In genomic region chr9:28671000-28671399, GRCh38 we compare ENCODE assay signal across 20 cellular contexts.
A peak's percentile ranks its signal among the peaks of the same experiment; 100 is the strongest.
DNase-seq lines count a peak whose midpoint lies in the region; ATAC-seq, FAIRE-seq and TF ChIP-seq lines count a peak whose summit lies in the region.
"Had no signal": no experiment of that assay in that cellular context is flagged by ENCODE, and none has a peak within 500 bp of the region (broad histone marks: within the 10 kb centered on the region; RNA-seq: fewer than 3 reads in every experiment).

No MANE protein-coding gene starts in this region.

- H3K36me3 Mint-ChIP-seq in nephron progenitor cell (ENCODE audit: low read depth): no peaks in the 10 kb centered on the region
- H3K36me3 Mint-ChIP-seq: CD8-positive, alpha-beta T cell had no signal

- H4K8ac ChIP-seq in H1 (ENCODE audit: extremely low read depth, insufficient read depth, low read length): no peak overlapping the region

- POLR2A ChIA-PET in SK-N-SH (lab: Yijun Ruan, JAX) (no interaction called here), H1 (lab: Charles Lee; ENCODE audit: partially characterized antibody) (no interaction called here)

- H3K9me3 Mint-ChIP-seq in nephron progenitor cell: no peaks in the 10 kb centered on the region
- H3K9me3 Mint-ChIP-seq: CD8-positive, alpha-beta T cell had no signal

- no peak overlapping the region for H3K14ac ChIP-seq in H1 (ENCODE audit: insufficient read length)

- H3K9ac ChIP-seq in SK-N-SH: no peak overlapping the region
- no peak overlapping the region for H3K9ac ChIP-seq in H1 (replicated peaks in 1 of 4; ENCODE audit: extremely low read depth in 1 of 4, low read depth in 3 of 4, low read length in 3 of 4)
- H3K9ac ChIP-seq in GM23248: no peak overlapping the region
- H3K9ac ChIP-seq: BLaER1 treated with 17β-estradiol and CSF1 and Interleukin-3, amounts not matched to agents 10 nM and 100 nM had no signal

- peak; percentile 42 for FAIRE-seq in H1 (lab: Jason Lieb, UNC)
- FAIRE-seq: A549, G401.6, GM12891 had no signal

- H2BK12ac ChIP-seq in H1 (ENCODE audit: low read depth, low read length): no peak overlapping the region

- H3F3A ChIP-seq in SK-N-SH (replicated peaks; ENCODE audit: insufficient read depth) (no peaks in the 10 kb centered on the region), GM23248 (ENCODE audit: insufficient read depth) (no peaks in the 10 kb centered on the region)

- no peak overlapping the region for H3K18ac ChIP-seq in H1 (ENCODE audit: extremely low read depth, low read length)

- H2BK5ac ChIP-seq in H1 (ENCODE audit: low read depth, low read length): no peak overlapping the region

- no peak for TF ChIP-seq EP300 in SK-N-SH (IDR thresholded peaks at IDR 0.05; ENCODE audit: borderline replicate concordance in 1 of 2, low read depth in 1 of 2, low read length in 1 of 2)
- no peak for TF ChIP-seq EP300 in H1 (IDR thresholded peaks at IDR 0.05; ENCODE audit: borderline replicate concordance in 1 of 2, low read depth in 2 of 2, low read length in 2 of 2)

- H3K4me1 Mint-ChIP-seq in nephron progenitor cell: no peaks in the 10 kb centered on the region
- H3K4me1 Mint-ChIP-seq: B cell had no signal

- no peaks in the 10 kb centered on the region for H3K36me3 ChIP-seq in SK-N-SH (replicated peaks in 1 of 2; ENCODE audit: control insufficient read depth in 1 of 2, insufficient read depth in 2 of 2, low read length in 1 of 2)
- H3K36me3 ChIP-seq in H1 (ENCODE audit: control insufficient read depth in 2 of 4, insufficient read depth in 4 of 4, low read length in 3 of 4): no peaks in the 10 kb centered on the region
- H3K36me3 ChIP-seq in GM23248 (ENCODE audit: low read depth): no peaks in the 10 kb centered on the region
- H3K36me3 ChIP-seq: BLaER1 treated with 17β-estradiol and CSF1 and Interleukin-3, amounts not matched to agents 10 nM and 100 nM had no signal

- H2AFZ ChIP-seq in SK-N-SH (ENCODE audit: low read depth): no peak overlapping the region
- H2AFZ ChIP-seq in H1 (ENCODE audit: low read length): no peak overlapping the region
- H2AFZ ChIP-seq in GM23248: no peak overlapping the region

- H3K23ac ChIP-seq in H1 (ENCODE audit: insufficient read length): no peak overlapping the region

- H3K9me2 ChIP-seq in SK-N-SH (peaks cover 3% of the 10 kb centered on the region; the same call in 1 of the 2 replicates), GM23248 (ENCODE audit: insufficient read depth) (no peaks in the 10 kb centered on the region)

- H3K27ac ChIP-seq in SK-N-SH (ENCODE audit: low read depth in 2 of 2, low read length in 1 of 2) (no peak overlapping the region), H1 (ENCODE audit: low read depth, low read length) (no peak overlapping the region), GM23248 (no peak overlapping the region)
- H3K27ac ChIP-seq: 22Rv1; A549; BLaER1 treated with 17β-estradiol and CSF1 and Interleukin-3, amounts not matched to agents 10 nM and 100 nM; C4-2B had no signal

- H3K4me1 ChIP-seq in SK-N-SH (ENCODE audit: control insufficient read depth in 1 of 2, insufficient read depth in 2 of 2, low read depth in 1 of 2, low read length in 1 of 2) (no peaks in the 10 kb centered on the region; a peak in 1 of 4 replicates), H1 (replicated peaks in 1 of 4; ENCODE audit: control insufficient read depth in 3 of 4, insufficient read depth in 4 of 4, low read length in 3 of 4) (no peaks in the 10 kb centered on the region), GM23248 (ENCODE audit: insufficient read depth) (no peaks in the 10 kb centered on the region)
- H3K4me1 ChIP-seq: A549, Caco-2 had no signal

- CTCF ChIA-PET in SK-N-SH (lab: Yijun Ruan, JAX): no interaction called here
- CTCF ChIA-PET in H1 (lab: Charles Lee; ENCODE audit: partially characterized antibody): no interaction called here

- H3K9me3 ChIP-seq in SK-N-SH (no peaks in the 10 kb centered on the region), H1 (ENCODE audit: insufficient read depth in 2 of 2, low read depth in 1 of 2, low read length in 1 of 2) (no peaks in the 10 kb centered on the region), GM23248 (ENCODE audit: low read depth) (peaks cover 2% of the 10 kb centered on the region)
- H3K9me3 ChIP-seq: A549; BLaER1 treated with 17β-estradiol and CSF1 and Interleukin-3, amounts not matched to agents 10 nM and 100 nM; Caco-2 had no signal

- H4K5ac ChIP-seq in H1 (ENCODE audit: insufficient read length, low read depth, low read length): no peak overlapping the region

- H3K79me2 ChIP-seq in SK-N-SH (ENCODE audit: insufficient read depth) (no peaks in the 10 kb centered on the region), H1 (ENCODE audit: control insufficient read depth in 1 of 2, insufficient read depth in 2 of 2, low read length in 2 of 2) (no peaks in the 10 kb centered on the region), GM23248 (ENCODE audit: insufficient read depth) (no peaks in the 10 kb centered on the region)

- no peak overlapping the region for H3K56ac ChIP-seq in H1 (replicated peaks; ENCODE audit: insufficient read length, low read depth, low read length)

- no peaks in the 10 kb centered on the region for H3K27me3 Mint-ChIP-seq in nephron progenitor cell (ENCODE audit: low read depth, poor library complexity)
- H3K27me3 Mint-ChIP-seq: B cell; CD4-positive, alpha-beta T cell had no signal

- in situ Hi-C loops in GM23248 (cut with MboI): no loop called here

- no peak overlapping the region for H2BK20ac ChIP-seq in H1 (ENCODE audit: low read length)

- TF ChIP-seq CTCF in SK-N-SH (IDR thresholded peaks at IDR 0.05): no peak
- no peak for TF ChIP-seq CTCF in H1 (IDR thresholded peaks at IDR 0.05; ENCODE audit: control extremely low read depth in 1 of 3, insufficient read depth in 1 of 3, low read depth in 1 of 3, low read length in 3 of 3)
- no peak for TF ChIP-seq CTCF in nephron progenitor cell (IDR thresholded peaks at IDR 0.05)

- no peak overlapping the region for H3K4me3 ChIP-seq in SK-N-SH (ENCODE audit: low read depth in 2 of 2, low read length in 1 of 2)
- no peak overlapping the region for H3K4me3 ChIP-seq in H1 (ENCODE audit: extremely low read depth in 1 of 4, insufficient read depth in 2 of 4, low read depth in 3 of 4, low read length in 4 of 4)
- no peak overlapping the region for H3K4me3 ChIP-seq in GM23248
- H3K4me3 ChIP-seq: A549; BLaER1 treated with 17β-estradiol and CSF1 and Interleukin-3, amounts not matched to agents 10 nM and 100 nM had no signal

- no peak overlapping the region for H2BK15ac ChIP-seq in H1 (ENCODE audit: low read length)

- no peak overlapping the region for H2BK120ac ChIP-seq in H1 (replicated peaks; ENCODE audit: low read depth, low read length)

- H3K4me2 ChIP-seq in SK-N-SH (no peak overlapping the region), H1 (ENCODE audit: insufficient read depth in 1 of 2, low read depth in 2 of 2, low read length in 2 of 2) (no peak overlapping the region), GM23248 (ENCODE audit: unreplicated experiment) (no peak overlapping the region)
- H3K4me2 ChIP-seq: A549; BLaER1 treated with 17β-estradiol and CSF1 and Interleukin-3, amounts not matched to agents 10 nM and 100 nM had no signal

- no peak for TF ChIP-seq RAD21 in SK-N-SH (IDR thresholded peaks at IDR 0.05; ENCODE audit: low read length)
- TF ChIP-seq RAD21 in H1 (IDR thresholded peaks at IDR 0.05 in 1 of 2, conservative IDR thresholded peaks at IDR 0.05 in 1 of 2; ENCODE audit: low read depth in 2 of 2, low read length in 2 of 2): no peak

- no peak overlapping the region for H2AK5ac ChIP-seq in H1 (ENCODE audit: low read depth, low read length)

- no peaks in the 10 kb centered on the region for H3K79me1 ChIP-seq in H1 (ENCODE audit: low read depth, low read length)

- no peak for ATAC-seq in SK-N-SH treated with all-trans-retinoic acid at 6 μM for 48 hours
- ATAC-seq: A549; CD8-positive, alpha-beta T cell had no signal

- H3K27me3 ChIP-seq in SK-N-SH (ENCODE audit: insufficient read depth): no peaks in the 10 kb centered on the region
- no peaks in the 10 kb centered on the region for H3K27me3 ChIP-seq in H1 (replicated peaks in 1 of 4; ENCODE audit: control insufficient read depth in 3 of 4, extremely low read depth in 1 of 4, insufficient read depth in 3 of 4, low read length in 3 of 4)
- H3K27me3 ChIP-seq in GM23248 (replicated peaks; ENCODE audit: insufficient read depth): no peaks in the 10 kb centered on the region
- H3K27me3 ChIP-seq: BLaER1 treated with 17β-estradiol and CSF1 and Interleukin-3, amounts not matched to agents 10 nM and 100 nM had no signal

- no peak for TF ChIP-seq POLR2A in H1 (IDR thresholded peaks at IDR 0.05; ENCODE audit: control extremely low read depth in 1 of 2, low read depth in 2 of 2, low read length in 2 of 2)

- H3K27ac Mint-ChIP-seq in nephron progenitor cell: no peak overlapping the region
- H3K27ac Mint-ChIP-seq: B cell; CD4-positive, alpha-beta T cell; CD8-positive, alpha-beta T cell had no signal

- H4K91ac ChIP-seq in H1 (replicated peaks; ENCODE audit: insufficient read length, low read length): no peak overlapping the region

- H4K20me1 ChIP-seq in SK-N-SH (ENCODE audit: insufficient read depth): no peaks in the 10 kb centered on the region
- no peaks in the 10 kb centered on the region for H4K20me1 ChIP-seq in H1 (replicated peaks in 1 of 2; ENCODE audit: control insufficient read depth in 1 of 2, insufficient read depth in 2 of 2, low read length in 2 of 2)
- no peaks in the 10 kb centered on the region for H4K20me1 ChIP-seq in GM23248 (ENCODE audit: insufficient read depth)
- H4K20me1 ChIP-seq: BLaER1 treated with 17β-estradiol and CSF1 and Interleukin-3, amounts not matched to agents 10 nM and 100 nM had no signal

- 65% methylated on average over 3 of the region's 3 CpGs for WGBS in SK-N-SH (ENCODE audit: low lambda C conversion rate)
- WGBS in H1 (ENCODE audit: extremely low coverage in 1 of 2, insufficient coverage in 1 of 2, insufficient read length in 1 of 2, insufficient replicate concordance in 2 of 2, low coverage in 1 of 2, low lambda C conversion rate in 2 of 2, missing lambda C conversion rate in 1 of 2), 2 experiments: 88% methylated on average over 3 of the region's 3 CpGs; no CpG with 5 or more reads in 1 of the 2 experiments
- 6 to 8% methylated on average over 3 of the region's 3 CpGs for WGBS in GM23248 (ENCODE audit: low coverage in 1 of 2, low lambda C conversion rate in 2 of 2, missing lambda C conversion rate in 2 of 2), 2 experiments

- no peak for DNase-seq in SK-N-SH
- no peak for DNase-seq in H1 (ENCODE audit: low read depth in 1 of 2, low spot score in 2 of 2)
- peak; percentile 3 for DNase-seq in nephron progenitor cell
- DNase-seq in GM23248: no peak
- no peak for DNase-seq in cerebellar cortex (ENCODE audit: low spot score)
- DNase-seq: AML-193; Caco-2; Calu3; CD4-positive, alpha-beta T cell; CD8-positive, alpha-beta T cell; DMS79 treated with DMSO at 0.1 percent for 48 hours; GF-D8 had no signal

- H3K4ac ChIP-seq in H1 (replicated peaks; ENCODE audit: insufficient read length, low read depth, low read length): no peak overlapping the region

- no peaks in the 10 kb centered on the region for H3K23me2 ChIP-seq in H1 (ENCODE audit: low read depth, low read length)

- no peak overlapping the region for H3K4me3 Mint-ChIP-seq in nephron progenitor cell
- H3K4me3 Mint-ChIP-seq: B cell; CD4-positive, alpha-beta T cell; CD8-positive, alpha-beta T cell had no signal

TF ChIP-seq in H1, 55 proteins besides CTCF, POLR2A, EP300 and RAD21 (continues in another document):
- no peak for TF ChIP-seq TAF1 (IDR thresholded peaks at IDR 0.05; ENCODE audit: low read depth, low read length)
- TF ChIP-seq CBX5 (IDR thresholded peaks at IDR 0.05; ENCODE audit: low read depth, low read length): no peak
